Comparison of ENCODE assay signal across 9 cellular contexts in genomic region chr16:30895592-30896202, GRCh38. TPM values are rescaled to one million over a fixed set of nuclear protein-coding genes. Genes with fewer than 3 reads are reported as not detected.
DNase-seq lines count a peak whose midpoint lies in the region; ATAC-seq, FAIRE-seq and TF ChIP-seq lines count a peak whose summit lies in the region.
"Had no signal": no experiment of that assay in that cellular context is flagged by ENCODE, and none has a peak within 500 bp of the region (broad histone marks: within the 10 kb centered on the region; RNA-seq: fewer than 3 reads in every experiment).

No MANE protein-coding gene starts in this region.

- DNase-seq in NCI-H1417 (lab: John Stamatoyannopoulos, UW) (peak in 2 of 3 experiments; percentile 14 to 47), NCI-H1417 treated with DMSO at 0.1 percent for 48 hours (lab: John Stamatoyannopoulos, UW) (no peak), keratinocyte (ENCODE audit: low read depth, low spot score) (peak; percentile 41), suprapubic skin (ENCODE audit: low spot score in 2 of 2) (no peak)
- no peak for DNase-seq in activated CD8-positive, alpha-beta memory T cell treated with anti-CD3 and anti-CD28 coated beads for 24 hours

- no peak for TF ChIP-seq EP300 in suprapubic skin (IDR thresholded peaks at IDR 0.05)

- H3K4me2 ChIP-seq in keratinocyte (ENCODE audit: control insufficient read depth, extremely low read depth, insufficient read depth, low read depth, low read length) = peak overlapping the region; percentile 89

- peak overlapping the region; percentile 88 for H3K9ac ChIP-seq in keratinocyte (ENCODE audit: control insufficient read depth, extremely low read depth, insufficient read depth, low read length)

- H3K27ac ChIP-seq in angular gyrus (ENCODE audit: low read depth, low read length) (peak overlapping the region; percentile 95), keratinocyte (ENCODE audit: control insufficient read depth, insufficient read depth, low read length) (peak overlapping the region; percentile 93), suprapubic skin (peak overlapping the region; percentile 92)

- H3K9me3 ChIP-seq in keratinocyte (ENCODE audit: control insufficient read depth, low read depth, low read length) = no peaks in the 10 kb centered on the region
- no peaks in the 10 kb centered on the region for H3K9me3 ChIP-seq in suprapubic skin

- no peak for ATAC-seq in GM18502 (IDR thresholded peaks at IDR 0.05; ENCODE audit: poor library complexity, unreplicated experiment)
- no peak for ATAC-seq in GM19397 (IDR thresholded peaks at IDR 0.05; ENCODE audit: unreplicated experiment)

- no peaks in the 10 kb centered on the region for H4K20me1 ChIP-seq in keratinocyte (ENCODE audit: control insufficient read depth, extremely low read depth, insufficient read depth, low read length)

- H3K4me3 ChIP-seq in keratinocyte (ENCODE audit: control insufficient read depth in 2 of 3, extremely low read depth in 1 of 3, insufficient read depth in 2 of 3, low read depth in 1 of 3, low read length in 3 of 3) (peak overlapping the region; percentile 49 to 81 (median 77)), suprapubic skin (peak overlapping the region; percentile 51)

- no peaks in the 10 kb centered on the region for H3K27me3 ChIP-seq in keratinocyte (ENCODE audit: control insufficient read depth, extremely low read depth, insufficient read depth, low read length)
- H3K27me3 ChIP-seq in suprapubic skin = no peaks in the 10 kb centered on the region

- H3K9me1 ChIP-seq in keratinocyte (ENCODE audit: control insufficient read depth, extremely low read depth, insufficient read depth, low read length) = peaks cover 2% of the 10 kb centered on the region

- peak; percentile 57 for FAIRE-seq in keratinocyte (lab: Jason Lieb, UNC)
- FAIRE-seq: A204.1 had no signal

- peaks cover 10% of the 10 kb centered on the region for H3K79me2 ChIP-seq in keratinocyte (ENCODE audit: control insufficient read depth, insufficient read depth, low read length)

- peaks cover 6 to 8% of the 10 kb centered on the region in 2 experiments for H3K36me3 ChIP-seq in keratinocyte (ENCODE audit: control insufficient read depth in 2 of 2, extremely low read depth in 1 of 2, insufficient read depth in 2 of 2, low read length in 2 of 2)
- H3K36me3 ChIP-seq in suprapubic skin = peaks cover 10% of the 10 kb centered on the region

- peaks cover 35% of the 10 kb centered on the region for H3K4me1 ChIP-seq in keratinocyte (ENCODE audit: control insufficient read depth, extremely low read depth, insufficient read depth, low read length)
- H3K4me1 ChIP-seq in suprapubic skin = peaks cover 48% of the 10 kb centered on the region

- H2AFZ ChIP-seq in keratinocyte (ENCODE audit: control insufficient read depth, low read length) = peak overlapping the region; percentile 45

- dilution Hi-C loops in keratinocyte (cut with MboI; ENCODE audit: extremely low pct_ligation_motif_present, low sequenced_read_pairs) = loop anchor here (25.0 kb wide), 1 partner anchor 108 kb away; the partner anchor contains the start of gene ZNF629

- no peak for TF ChIP-seq CTCF in keratinocyte (optimal IDR thresholded peaks at IDR 0.05 in 1 of 3, IDR thresholded peaks at IDR 0.05 in 1 of 3, conservative IDR thresholded peaks at IDR 0.05 in 1 of 3; ENCODE audit: extremely low read depth in 1 of 3, insufficient read depth in 2 of 3, low read length in 3 of 3)
- no peak for TF ChIP-seq CTCF in suprapubic skin (IDR thresholded peaks at IDR 0.05)

- no peak for TF ChIP-seq POLR2A in suprapubic skin (IDR thresholded peaks at IDR 0.05)

- 49% methylated on average over 27 of the region's 27 CpGs for WGBS in suprapubic skin

RNA-seq across cellular contexts. Expression of gene CTF1, which starts 0.7 kb away (rescaled TPM):
- 2.1 to 3.2 TPM (median 2.6 TPM) in 3 replicates for polyA plus RNA-seq in keratinocyte
- polyA plus RNA-seq in keratinocyte (2011; ENCODE audit: low read depth) = 0.27 TPM
- 3.6 and 5.4 TPM in 2 replicates for polyA plus RNA-seq in keratinocyte (2011; cell fraction: cytosol; rRNA removed)
- polyA plus RNA-seq in keratinocyte (2011; cell fraction: nucleus; rRNA removed) = 4.5 and 5.8 TPM in 2 replicates
- polyA plus RNA-seq in keratinocyte (2012; ENCODE audit: low replicate concordance) = 1.3 and 2.6 TPM in 2 replicates
- 2.7 to 4.2 TPM (median 2.7 TPM) in 3 replicates for polyA minus RNA-seq in keratinocyte
- polyA minus RNA-seq in keratinocyte (2011; cell fraction: cytosol; rRNA and poly(A)+ RNA removed) = 2.7 TPM
- polyA minus RNA-seq in keratinocyte (2011; cell fraction: nucleus; rRNA and poly(A)+ RNA removed) = 0.53 and 1.6 TPM in 2 replicates
- 1 to 10 TPM in 1 of 4 donors, under 1 TPM in 3; 0.30 to 1.3 (median 0.71) TPM for total RNA-seq in suprapubic skin

RNA-seq across cellular contexts. Expression of gene BCL7C, which starts 1.8 kb away (rescaled TPM):
- 18.5 to 22.4 TPM (median 19.2 TPM) in 3 replicates for polyA plus RNA-seq in keratinocyte
- 8.7 TPM for polyA plus RNA-seq in keratinocyte (2011; ENCODE audit: low read depth)
- polyA plus RNA-seq in keratinocyte (2011; cell fraction: cytosol; rRNA removed) = 13.6 and 19.0 TPM in 2 replicates
- 5.0 and 7.4 TPM in 2 replicates for polyA plus RNA-seq in keratinocyte (2011; cell fraction: nucleus; rRNA removed)
- polyA plus RNA-seq in keratinocyte (2012; ENCODE audit: low replicate concordance) = 16.9 and 20.2 TPM in 2 replicates
- 4.5 to 7.5 TPM (median 5.8 TPM) in 3 replicates for polyA minus RNA-seq in keratinocyte
- polyA minus RNA-seq in keratinocyte (2011; cell fraction: cytosol; rRNA and poly(A)+ RNA removed) = 14.6 TPM
- 3.0 and 5.2 TPM in 2 replicates for polyA minus RNA-seq in keratinocyte (2011; cell fraction: nucleus; rRNA and poly(A)+ RNA removed)
- 10 to 100 TPM; 32.3 to 47.2 (median 43.9) TPM for total RNA-seq in suprapubic skin

RNA-seq across cellular contexts. Expression of gene FBXL19, which starts 27.7 kb away (rescaled TPM):
- 9.6 to 15.0 TPM (median 10.2 TPM) in 3 replicates for polyA plus RNA-seq in keratinocyte
- 2.2 TPM for polyA plus RNA-seq in keratinocyte (2011; ENCODE audit: low read depth)
- 5.7 and 16.5 TPM in 2 replicates for polyA plus RNA-seq in keratinocyte (2011; cell fraction: cytosol; rRNA removed)
- 24.0 and 32.9 TPM in 2 replicates for polyA plus RNA-seq in keratinocyte (2011; cell fraction: nucleus; rRNA removed)
- polyA plus RNA-seq in keratinocyte (2012; ENCODE audit: low replicate concordance) = 8.3 and 25.1 TPM in 2 replicates
- polyA minus RNA-seq in keratinocyte = 8.6 to 28.7 TPM (median 11.7 TPM) in 3 replicates
- 46.2 TPM for polyA minus RNA-seq in keratinocyte (2011; cell fraction: cytosol; rRNA and poly(A)+ RNA removed)
- polyA minus RNA-seq in keratinocyte (2011; cell fraction: nucleus; rRNA and poly(A)+ RNA removed) = 18.1 and 25.4 TPM in 2 replicates
- total RNA-seq in suprapubic skin = 10 to 100 TPM; 21.7 to 28.7 (median 24.5) TPM

RNA-seq across cellular contexts. Expression of gene ORAI3, which starts 53.2 kb away (rescaled TPM):
- polyA plus RNA-seq in keratinocyte = 8.1 to 12.7 TPM (median 10.8 TPM) in 3 replicates
- polyA plus RNA-seq in keratinocyte (2011; ENCODE audit: low read depth) = 2.3 TPM
- polyA plus RNA-seq in keratinocyte (2011; cell fraction: cytosol; rRNA removed) = 10.3 and 13.2 TPM in 2 replicates
- 16.6 and 23.6 TPM in 2 replicates for polyA plus RNA-seq in keratinocyte (2011; cell fraction: nucleus; rRNA removed)
- polyA plus RNA-seq in keratinocyte (2012; ENCODE audit: low replicate concordance) = 8.0 and 11.6 TPM in 2 replicates
- polyA minus RNA-seq in keratinocyte = 11.8 to 14.7 TPM (median 13.6 TPM) in 3 replicates
- 10.6 TPM for polyA minus RNA-seq in keratinocyte (2011; cell fraction: cytosol; rRNA and poly(A)+ RNA removed)
- 12.5 and 14.9 TPM in 2 replicates for polyA minus RNA-seq in keratinocyte (2011; cell fraction: nucleus; rRNA and poly(A)+ RNA removed)
- 10 to 100 TPM; 25.7 to 41.0 (median 32.7) TPM for total RNA-seq in suprapubic skin

Comparison
In these comparisons a context has a peak if more than half of its experiments do, and no peak if none do; other contexts are left out.
1. DNase-seq: peak in NCI-H1417 (2 of 3) and keratinocyte (single experiment); none in NCI-H1417 treated with DMSO at 0.1 percent for 48 hours (single experiment), suprapubic skin (0 of 2) and activated CD8-positive, alpha-beta memory T cell treated with anti-CD3 and anti-CD28 coated beads for 24 hours (single experiment).
2. Peak in every context shown above with its lines, with median percentiles within 50 percentile points of each other: H3K27ac ChIP-seq.